Comparison of ENCODE assay signal across 1 cellular context in genomic region chr6:28673800-28674671, GRCh38.
TF ChIP-seq lines count a peak whose summit lies in the region.

No MANE protein-coding gene starts in this region.

TF ChIP-seq in HEK293, 187 proteins besides CTCF, POLR2A, EP300 and RAD21 (continued from another document and continues in another):
- TF ChIP-seq, protein P1, sequence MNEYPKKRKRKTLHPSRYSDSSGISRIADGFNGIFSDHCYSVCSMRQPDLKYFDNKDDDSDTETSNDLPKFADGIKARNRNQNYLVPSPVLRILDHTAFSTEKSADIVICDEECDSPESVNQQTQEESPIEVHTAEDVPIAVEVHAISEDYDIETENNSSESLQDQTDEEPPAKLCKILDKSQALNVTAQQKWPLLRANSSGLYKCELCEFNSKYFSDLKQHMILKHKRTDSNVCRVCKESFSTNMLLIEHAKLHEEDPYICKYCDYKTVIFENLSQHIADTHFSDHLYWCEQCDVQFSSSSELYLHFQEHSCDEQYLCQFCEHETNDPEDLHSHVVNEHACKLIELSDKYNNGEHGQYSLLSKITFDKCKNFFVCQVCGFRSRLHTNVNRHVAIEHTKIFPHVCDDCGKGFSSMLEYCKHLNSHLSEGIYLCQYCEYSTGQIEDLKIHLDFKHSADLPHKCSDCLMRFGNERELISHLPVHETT (tag by site-specific recombination; IDR thresholded peaks at IDR 0.05): peak; percentile 62; the same call in 1 of the 2 replicates
- TF ChIP-seq, protein P2, sequence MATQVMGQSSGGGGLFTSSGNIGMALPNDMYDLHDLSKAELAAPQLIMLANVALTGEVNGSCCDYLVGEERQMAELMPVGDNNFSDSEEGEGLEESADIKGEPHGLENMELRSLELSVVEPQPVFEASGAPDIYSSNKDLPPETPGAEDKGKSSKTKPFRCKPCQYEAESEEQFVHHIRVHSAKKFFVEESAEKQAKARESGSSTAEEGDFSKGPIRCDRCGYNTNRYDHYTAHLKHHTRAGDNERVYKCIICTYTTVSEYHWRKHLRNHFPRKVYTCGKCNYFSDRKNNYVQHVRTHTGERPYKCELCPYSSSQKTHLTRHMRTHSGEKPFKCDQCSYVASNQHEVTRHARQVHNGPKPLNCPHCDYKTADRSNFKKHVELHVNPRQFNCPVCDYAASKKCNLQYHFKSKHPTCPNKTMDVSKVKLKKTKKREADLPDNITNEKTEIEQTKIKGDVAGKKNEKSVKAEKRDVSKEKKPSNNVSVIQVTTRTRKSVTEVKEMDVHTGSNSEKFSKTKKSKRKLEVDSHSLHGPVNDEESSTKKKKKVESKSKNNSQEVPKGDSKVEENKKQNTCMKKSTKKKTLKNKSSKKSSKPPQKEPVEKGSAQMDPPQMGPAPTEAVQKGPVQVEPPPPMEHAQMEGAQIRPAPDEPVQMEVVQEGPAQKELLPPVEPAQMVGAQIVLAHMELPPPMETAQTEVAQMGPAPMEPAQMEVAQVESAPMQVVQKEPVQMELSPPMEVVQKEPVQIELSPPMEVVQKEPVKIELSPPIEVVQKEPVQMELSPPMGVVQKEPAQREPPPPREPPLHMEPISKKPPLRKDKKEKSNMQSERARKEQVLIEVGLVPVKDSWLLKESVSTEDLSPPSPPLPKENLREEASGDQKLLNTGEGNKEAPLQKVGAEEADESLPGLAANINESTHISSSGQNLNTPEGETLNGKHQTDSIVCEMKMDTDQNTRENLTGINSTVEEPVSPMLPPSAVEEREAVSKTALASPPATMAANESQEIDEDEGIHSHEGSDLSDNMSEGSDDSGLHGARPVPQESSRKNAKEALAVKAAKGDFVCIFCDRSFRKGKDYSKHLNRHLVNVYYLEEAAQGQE (tag by site-specific recombination; IDR thresholded peaks at IDR 0.05): peak; percentile 94
- TF ChIP-seq ZNF394 (tag by site-specific recombination; IDR thresholded peaks at IDR 0.05; ENCODE audit: borderline replicate concordance) (peak; percentile 58; the same call in 1 of the 2 replicates), ZNF692 (tag by site-specific recombination; IDR thresholded peaks at IDR 0.05) (peak; percentile 36; the same call in 1 of the 2 replicates), ZNF10 (tag by site-specific recombination; IDR thresholded peaks at IDR 0.05) (peak; percentile 93), WT1 (tag by site-specific recombination; IDR thresholded peaks at IDR 0.05) (0 out of 2 replicates have a peak, but pooled peaks have one; percentile 34), ZNF341 (tag by site-specific recombination; IDR thresholded peaks at IDR 0.05; ENCODE audit: low read depth) (peak; percentile 37; the same call in 1 of the 2 replicates), ZFP69B (tag by site-specific recombination; IDR thresholded peaks at IDR 0.05) (peak; percentile 66; the same call in 1 of the 2 replicates), BCL11B (tag by site-specific recombination; IDR thresholded peaks at IDR 0.05; ENCODE audit: low read depth) (no peak), ZFP37 (tag by site-specific recombination; IDR thresholded peaks at IDR 0.05) (peak; percentile 77; the same call in 1 of the 2 replicates), ZBTB48 (tag by site-specific recombination; IDR thresholded peaks at IDR 0.05) (peak; percentile 69; the same call in 1 of the 2 replicates), ZNF449 (tag by site-specific recombination; IDR thresholded peaks at IDR 0.05) (peak; percentile 33; the same call in 1 of the 2 replicates), ZNF23 (tag by site-specific recombination; IDR thresholded peaks at IDR 0.05; ENCODE audit: borderline replicate concordance) (no peak), SETDB1 (IDR thresholded peaks at IDR 0.05; ENCODE audit: insufficient read length, low read length) (no peak), ZNF248 (tag by site-specific recombination; IDR thresholded peaks at IDR 0.05) (no peak), YY1 (tag by site-specific recombination; IDR thresholded peaks at IDR 0.05) (peak; percentile 26; the same call in 1 of the 2 replicates), ZNF324 (tag by site-specific recombination; IDR thresholded peaks at IDR 0.05) (peak; percentile 53; the same call in 1 of the 2 replicates), ZNF221 (tag by site-specific recombination; IDR thresholded peaks at IDR 0.05; ENCODE audit: borderline replicate concordance) (0 out of 2 replicates have a peak, but pooled peaks have one; percentile 59), ZNF664 (tag by site-specific recombination; IDR thresholded peaks at IDR 0.05) (0 out of 2 replicates have a peak, but pooled peaks have one; percentile 14), ZNF132 (tag by site-specific recombination; IDR thresholded peaks at IDR 0.05; ENCODE audit: borderline replicate concordance) (no peak), ZNF501 (tag by site-specific recombination; IDR thresholded peaks at IDR 0.05) (peak; percentile 87; the same call in 1 of the 2 replicates), OVOL3 (tag by site-specific recombination; IDR thresholded peaks at IDR 0.05) (peak; percentile 80), TRIM28 (IDR thresholded peaks at IDR 0.05; ENCODE audit: borderline replicate concordance, low read length) (peak; percentile 71; the same call in 1 of the 2 replicates), ZSCAN16 (tag by site-specific recombination; IDR thresholded peaks at IDR 0.05) (no peak), ZNF629 (tag by site-specific recombination; IDR thresholded peaks at IDR 0.05) (peak; percentile 73), KLF10 (tag by site-specific recombination; IDR thresholded peaks at IDR 0.05) (peak; percentile 74), ZNF26 (tag by site-specific recombination; IDR thresholded peaks at IDR 0.05) (no peak), ZBTB6 (tag by site-specific recombination; IDR thresholded peaks at IDR 0.05) (no peak), ZNF335 (tag by site-specific recombination; conservative IDR thresholded peaks at IDR 0.05) (peak; percentile 69), ZSCAN30 (tag by site-specific recombination; IDR thresholded peaks at IDR 0.05) (peak; percentile 80), ZNF658 (tag by site-specific recombination; IDR thresholded peaks at IDR 0.05) (no peak), GLIS1 (tag by site-specific recombination; IDR thresholded peaks at IDR 0.05) (no peak), ZNF362 (tag by site-specific recombination; IDR thresholded peaks at IDR 0.05) (peak; percentile 44; the same call in 1 of the 2 replicates), ZNF19 (tag by site-specific recombination; IDR thresholded peaks at IDR 0.05; ENCODE audit: low read depth) (no peak), ZNF280D (tag by site-specific recombination; IDR thresholded peaks at IDR 0.05) (0 out of 2 replicates have a peak, but pooled peaks have one; percentile 11), ZNF48 (tag by site-specific recombination; IDR thresholded peaks at IDR 0.05) (no peak), RBAK (tag by site-specific recombination; IDR thresholded peaks at IDR 0.05) (no peak), ZNF174 (tag by site-specific recombination; IDR thresholded peaks at IDR 0.05) (no peak), ZNF514 (tag by site-specific recombination; IDR thresholded peaks at IDR 0.05) (no peak), ZNF626 (tag by site-specific recombination; IDR thresholded peaks at IDR 0.05) (no peak), MZF1 (tag by site-specific recombination; IDR thresholded peaks at IDR 0.05; ENCODE audit: borderline replicate concordance) (no peak), ZNF223 (tag by site-specific recombination; IDR thresholded peaks at IDR 0.05) (no peak)
- TF ChIP-seq, protein P3, sequence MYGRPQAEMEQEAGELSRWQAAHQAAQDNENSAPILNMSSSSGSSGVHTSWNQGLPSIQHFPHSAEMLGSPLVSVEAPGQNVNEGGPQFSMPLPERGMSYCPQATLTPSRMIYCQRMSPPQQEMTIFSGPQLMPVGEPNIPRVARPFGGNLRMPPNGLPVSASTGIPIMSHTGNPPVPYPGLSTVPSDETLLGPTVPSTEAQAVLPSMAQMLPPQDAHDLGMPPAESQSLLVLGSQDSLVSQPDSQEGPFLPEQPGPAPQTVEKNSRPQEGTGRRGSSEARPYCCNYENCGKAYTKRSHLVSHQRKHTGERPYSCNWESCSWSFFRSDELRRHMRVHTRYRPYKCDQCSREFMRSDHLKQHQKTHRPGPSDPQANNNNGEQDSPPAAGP (tag by site-specific recombination; IDR thresholded peaks at IDR 0.05): peak; percentile 53; the same call in 1 of the 2 replicates
- TF ChIP-seq, protein P4, sequence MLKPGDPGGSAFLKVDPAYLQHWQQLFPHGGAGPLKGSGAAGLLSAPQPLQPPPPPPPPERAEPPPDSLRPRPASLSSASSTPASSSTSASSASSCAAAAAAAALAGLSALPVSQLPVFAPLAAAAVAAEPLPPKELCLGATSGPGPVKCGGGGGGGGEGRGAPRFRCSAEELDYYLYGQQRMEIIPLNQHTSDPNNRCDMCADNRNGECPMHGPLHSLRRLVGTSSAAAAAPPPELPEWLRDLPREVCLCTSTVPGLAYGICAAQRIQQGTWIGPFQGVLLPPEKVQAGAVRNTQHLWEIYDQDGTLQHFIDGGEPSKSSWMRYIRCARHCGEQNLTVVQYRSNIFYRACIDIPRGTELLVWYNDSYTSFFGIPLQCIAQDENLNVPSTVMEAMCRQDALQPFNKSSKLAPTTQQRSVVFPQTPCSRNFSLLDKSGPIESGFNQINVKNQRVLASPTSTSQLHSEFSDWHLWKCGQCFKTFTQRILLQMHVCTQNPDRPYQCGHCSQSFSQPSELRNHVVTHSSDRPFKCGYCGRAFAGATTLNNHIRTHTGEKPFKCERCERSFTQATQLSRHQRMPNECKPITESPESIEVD (tag by site-specific recombination; IDR thresholded peaks at IDR 0.05): no peak
- TF ChIP-seq, protein P5, sequence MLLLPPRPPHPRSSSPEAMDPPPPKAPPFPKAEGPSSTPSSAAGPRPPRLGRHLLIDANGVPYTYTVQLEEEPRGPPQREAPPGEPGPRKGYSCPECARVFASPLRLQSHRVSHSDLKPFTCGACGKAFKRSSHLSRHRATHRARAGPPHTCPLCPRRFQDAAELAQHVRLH (tag by site-specific recombination; IDR thresholded peaks at IDR 0.05): peak; percentile 92
